In genomic region chr11:96054870-96055705, GRCh38 we compare ENCODE assay signal across 8 cellular contexts.
DNase-seq lines count a peak whose midpoint lies in the region; ATAC-seq, FAIRE-seq and TF ChIP-seq lines count a peak whose summit lies in the region.

No MANE protein-coding gene starts in this region.

- ATAC-seq in CD8-positive, alpha-beta T cell = peak; percentile 59
- peak; percentile 52 to 72 for ATAC-seq in naive thymus-derived CD8-positive, alpha-beta T cell
- no peak for ATAC-seq in GM21528 (IDR thresholded peaks at IDR 0.05; ENCODE audit: low FRiP score, unreplicated experiment)
- no peak for ATAC-seq in HG02938 (IDR thresholded peaks at IDR 0.05; ENCODE audit: unreplicated experiment)

- H3K36me3 Mint-ChIP-seq in CD8-positive, alpha-beta T cell = peaks cover 42% of the 10 kb centered on the region
- H3K36me3 Mint-ChIP-seq in naive thymus-derived CD8-positive, alpha-beta T cell = peaks cover 10 to 43% (median 12%) of the 10 kb centered on the region in 3 donors

- no peaks in the 10 kb centered on the region for H3K36me3 ChIP-seq in CD8-positive, alpha-beta T cell (ENCODE audit: insufficient read depth, low read length)
- H3K36me3 ChIP-seq in HEK293 (ENCODE audit: control insufficient read depth in 2 of 2, insufficient read depth in 1 of 2, low read length in 2 of 2) = no peaks in the 10 kb centered on the region

- no peak overlapping the region for H3K4me3 Mint-ChIP-seq in CD8-positive, alpha-beta T cell
- peak overlapping the region in 2 of 10 donors; percentile 11 to 19 for H3K4me3 Mint-ChIP-seq in naive thymus-derived CD8-positive, alpha-beta T cell

- no peaks in the 10 kb centered on the region for H3K27me3 Mint-ChIP-seq in CD8-positive, alpha-beta T cell (ENCODE audit: low read depth)
- H3K27me3 Mint-ChIP-seq in naive thymus-derived CD8-positive, alpha-beta T cell = no peaks in the 10 kb centered on the region

- no peaks in the 10 kb centered on the region for H3K9me3 ChIP-seq in CD8-positive, alpha-beta T cell (ENCODE audit: low read length)
- no peaks in the 10 kb centered on the region for H3K9me3 ChIP-seq in HEK293 (ENCODE audit: control insufficient read depth, insufficient read depth, low read depth, low read length)

- no peak for DNase-seq in CD8-positive, alpha-beta T cell
- DNase-seq in RCC 7860 (ENCODE audit: low spot score) (peak; percentile 42), epidermal melanocyte (ENCODE audit: insufficient read length, low spot score) (peak; percentile 32), HK-2 (ENCODE audit: unreplicated experiment) (no peak)
- DNase-seq in naive thymus-derived CD8-positive, alpha-beta T cell = peak in 3 of 10 donors; percentile 34 to 38 (median 35)

- FAIRE-seq in RCC 7860 (lab: Jason Lieb, UNC) = no peak

- no peaks in the 10 kb centered on the region for H3K27me3 ChIP-seq in CD8-positive, alpha-beta T cell (ENCODE audit: insufficient read depth, low read length)

- peaks cover 57% of the 10 kb centered on the region for H3K4me1 Mint-ChIP-seq in CD8-positive, alpha-beta T cell (ENCODE audit: low read depth)
- H3K4me1 Mint-ChIP-seq in naive thymus-derived CD8-positive, alpha-beta T cell = peaks cover 30 to 77% (median 61%) of the 10 kb centered on the region in 4 donors

- H3K9me3 Mint-ChIP-seq in CD8-positive, alpha-beta T cell = no peaks in the 10 kb centered on the region
- no peaks in the 10 kb centered on the region for H3K9me3 Mint-ChIP-seq in naive thymus-derived CD8-positive, alpha-beta T cell

- H3K4me1 ChIP-seq in CD8-positive, alpha-beta T cell (ENCODE audit: insufficient read depth, low read length) = peaks cover 16% of the 10 kb centered on the region
- no peaks in the 10 kb centered on the region for H3K4me1 ChIP-seq in HEK293 (ENCODE audit: control insufficient read depth, insufficient read depth, low read length)

- CTCF ChIA-PET in CD8-positive, alpha-beta T cell (lab: Charles Lee) = interaction anchor here (0.7 to 7.2 kb wide), 31 partner anchors 8 to 341 kb away, joined by 3 to 98 read pairs (median 4); partner anchors contain the start of genes CCDC82, JRKL and MAML2
- CTCF ChIA-PET in HEK293 (lab: Yijun Ruan, JAX) = interaction anchor here (0.6 to 4.6 kb wide), 22 partner anchors 8 to 830 kb away, joined by 3 to 46 read pairs (median 5); partner anchors contain the start of genes CCDC82, JRKL and MAML2

- no peak overlapping the region for H3K27ac ChIP-seq in CD8-positive, alpha-beta T cell (ENCODE audit: low read depth, low read length)
- no peak overlapping the region for H3K27ac ChIP-seq in HEK293 (ENCODE audit: extremely low read depth, low read depth, low read length)

- POLR2A ChIA-PET in CD8-positive, alpha-beta T cell (lab: Charles Lee) = interaction anchor here (0.6 to 3.3 kb wide), 7 partner anchors 16 to 409 kb away, joined by 3 to 24 read pairs (median 4); partner anchors contain the start of genes CCDC82, JRKL and MAML2
- POLR2A ChIA-PET in HEK293 (lab: Yijun Ruan, JAX) = interaction anchor here (0.9 kb wide), 1 partner anchor 288 kb away, joined by 3 read pairs; the partner anchor contains the start of gene MAML2
- POLR2A ChIA-PET in naive thymus-derived CD8-positive, alpha-beta T cell (lab: Charles Lee) = interaction anchor here (0.6 to 2.4 kb wide), 4 partner anchors 42 to 287 kb away, joined by 3 to 22 read pairs (median 4); partner anchors contain the start of gene MAML2

- no peak overlapping the region for H3K4me3 ChIP-seq in CD8-positive, alpha-beta T cell (ENCODE audit: low read depth, low read length)
- no peak overlapping the region for H3K4me3 ChIP-seq in HEK293 (ENCODE audit: low read depth, low read length)

- TF ChIP-seq CTCF in CD8-positive, alpha-beta T cell (IDR thresholded peaks at IDR 0.05) = peak; percentile 67
- TF ChIP-seq CTCF in HEK293 (tag by site-specific recombination; IDR thresholded peaks at IDR 0.05) = no peak

- H3K27ac Mint-ChIP-seq in CD8-positive, alpha-beta T cell = peak overlapping the region; percentile 58
- peak overlapping the region in 9 of 10 donors; percentile 10 to 81 (median 55) for H3K27ac Mint-ChIP-seq in naive thymus-derived CD8-positive, alpha-beta T cell

- intact Hi-C loops in CD8-positive, alpha-beta T cell (cut with DNase I, micrococcal nuclease) = loop anchor here (1.0 to 2.0 kb wide), 5 partner anchors 43 to 338 kb away; partner anchors contain the start of genes MAML2 (in 2 of the 2) and JRKL (in 1 of the 2)

TF ChIP-seq in HEK293, 187 proteins besides CTCF, POLR2A, EP300 and RAD21:
- TF ChIP-seq ZNF654 (tag by site-specific recombination; IDR thresholded peaks at IDR 0.05; ENCODE audit: low read depth) (peak; percentile 43), ZNF335 (tag by site-specific recombination; conservative IDR thresholded peaks at IDR 0.05) (peak; percentile 53), ZNF660 (tag by site-specific recombination; IDR thresholded peaks at IDR 0.05) (0 out of 2 replicates have a peak, but pooled peaks have one; percentile 35), ZNF791 (tag by site-specific recombination; IDR thresholded peaks at IDR 0.05) (no peak)

Comparison
In these comparisons a context has a peak if more than half of its experiments do, and no peak if none do; other contexts are left out.
1. ATAC-seq: peak in CD8-positive, alpha-beta T cell (single experiment) and naive thymus-derived CD8-positive, alpha-beta T cell (2 of 2); none in GM21528 (single experiment) and HG02938 (single experiment).
2. DNase-seq: peak in RCC 7860 (single experiment) and epidermal melanocyte (single experiment); none in CD8-positive, alpha-beta T cell (0 of 7) and HK-2 (single experiment).